ENCODE assay signal across 28 cellular contexts in the genomic region with DNA sequence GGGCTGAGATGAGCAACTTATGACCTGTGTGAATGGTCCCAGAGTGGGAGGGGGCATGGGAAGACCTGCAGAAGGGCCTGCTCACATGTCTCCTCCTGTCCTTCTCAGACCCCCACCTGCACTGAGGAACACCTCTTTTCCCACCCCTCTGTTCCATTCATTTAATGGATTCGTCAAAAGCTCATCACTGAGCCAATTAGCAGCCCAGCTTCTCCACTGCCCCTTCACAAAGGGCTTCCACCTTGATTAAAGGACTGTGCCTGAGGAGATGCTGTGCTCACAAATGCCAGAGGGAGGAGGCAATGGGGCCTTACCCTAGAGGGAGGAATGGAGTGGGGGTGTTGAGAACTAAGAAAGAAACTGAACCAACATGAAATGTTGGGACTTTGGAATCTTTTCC.
"Had no signal": no experiment of that assay in that cellular context is flagged by ENCODE, and none has a peak within 500 bp of the region (broad histone marks: within the 10 kb centered on the region; RNA-seq: fewer than 3 reads in every experiment).

No MANE protein-coding gene starts in this region.

- H3K36me3 ChIP-seq: adrenal gland, esophagus squamous epithelium had no signal

- H3K36me3 Mint-ChIP-seq: activated naive CD4-positive, alpha-beta T cell treated with anti-CD3 and anti-CD28 coated beads, Interleukin-2, amount 50 U/mL, for 24 hours; activated naive CD8-positive, alpha-beta T cell treated with anti-CD3 and anti-CD28 coated beads for 36 hours had no signal

- H3K4me3 ChIP-seq: adrenal gland, body of pancreas, esophagus squamous epithelium had no signal

- H3K27ac ChIP-seq: adrenal gland, body of pancreas, epithelial cell of prostate, esophagus squamous epithelium had no signal

- H3K4me1 ChIP-seq: adrenal gland had no signal

- ATAC-seq: activated CD4-positive, CD25-positive, alpha-beta regulatory T cell treated with anti-CD3 and anti-CD28 coated beads, Interleukin-2, amount 50 U/mL, for 24 hours; activated CD8-positive, alpha-beta T cell treated with anti-CD3 and anti-CD28 coated beads for 36 hours; activated naive CD8-positive, alpha-beta T cell treated with anti-CD3 and anti-CD28 coated beads, Interleukin-2, amount 50 U/mL, for 24 hours; activated T-cell treated with anti-CD3 and anti-CD28 coated beads, Interleukin-2, amount 50 U/mL, for 4 hours; body of pancreas; effector memory CD8-positive, alpha-beta T cell had no signal

- H3K27me3 ChIP-seq: body of pancreas, esophagus squamous epithelium had no signal

- H3K4me1 Mint-ChIP-seq: activated B cell treated with CpG ODN at 0.5 μM for 24 hours; activated naive CD4-positive, alpha-beta T cell treated with anti-CD3 and anti-CD28 coated beads, Interleukin-2, amount 50 U/mL, for 24 hours; activated naive CD8-positive, alpha-beta T cell treated with anti-CD3 and anti-CD28 coated beads for 36 hours; activated naive CD8-positive, alpha-beta T cell treated with anti-CD3 and anti-CD28 coated beads, Interleukin-2, amount 50 U/mL, for 24 hours had no signal

- H3K9me3 Mint-ChIP-seq: activated B cell treated with CpG ODN at 0.5 μM for 24 hours; activated CD8-positive, alpha-beta T cell treated with anti-CD3 and anti-CD28 coated beads for 36 hours; activated naive CD4-positive, alpha-beta T cell treated with anti-CD3 and anti-CD28 coated beads for 36 hours; activated naive CD4-positive, alpha-beta T cell treated with anti-CD3 and anti-CD28 coated beads, Interleukin-2, amount 50 U/mL, for 24 hours; activated naive CD8-positive, alpha-beta T cell treated with anti-CD3 and anti-CD28 coated beads for 36 hours; activated naive CD8-positive, alpha-beta T cell treated with anti-CD3 and anti-CD28 coated beads, Interleukin-2, amount 50 U/mL, for 24 hours; activated T-cell treated with anti-CD3 and anti-CD28 coated beads, Interleukin-2, amount 50 U/mL, for 4 hours; activated T-helper 1 cell treated with anti-CD3 and anti-CD28 coated beads, Interleukin-12 subunit alpha, Interleukin-12 subunit beta, Interleukin-2, Interleukin-4 antibody, amounts not matched to agents 30 ng/mL and 10 ng/mL and 1 ng/mL, durations not matched to agents 14 hours and 24 hours and 36 hours; activated T-helper 2 cell treated with anti-CD3 and anti-CD28 coated beads, Interferon-gamma antibody, Interleukin-2, Interleukin-4, amounts not matched to agents 10 μg/mL and 5 μg/mL and 100 μg/mL, durations not matched to agents 14 hours and 24 hours and 36 hours; effector memory CD8-positive, alpha-beta T cell had no signal

- H3K9me3 ChIP-seq: adrenal gland, body of pancreas, esophagus squamous epithelium had no signal

- H3K27me3 Mint-ChIP-seq: activated naive CD4-positive, alpha-beta T cell treated with anti-CD3 and anti-CD28 coated beads, Interleukin-2, amount 50 U/mL, for 24 hours; activated naive CD8-positive, alpha-beta T cell treated with anti-CD3 and anti-CD28 coated beads for 36 hours had no signal

- H3K27ac Mint-ChIP-seq: activated B cell treated with CpG ODN at 0.5 μM for 24 hours; activated CD8-positive, alpha-beta T cell treated with anti-CD3 and anti-CD28 coated beads for 36 hours; activated naive CD4-positive, alpha-beta T cell treated with anti-CD3 and anti-CD28 coated beads for 36 hours; activated naive CD4-positive, alpha-beta T cell treated with anti-CD3 and anti-CD28 coated beads, Interleukin-2, amount 50 U/mL, for 24 hours; activated naive CD8-positive, alpha-beta T cell treated with anti-CD3 and anti-CD28 coated beads for 36 hours; activated naive CD8-positive, alpha-beta T cell treated with anti-CD3 and anti-CD28 coated beads, Interleukin-2, amount 50 U/mL, for 24 hours; activated T-helper 1 cell treated with anti-CD3 and anti-CD28 coated beads, Interleukin-12 subunit alpha, Interleukin-12 subunit beta, Interleukin-2, Interleukin-4 antibody, amounts not matched to agents 30 ng/mL and 10 ng/mL and 1 ng/mL, durations not matched to agents 14 hours and 24 hours and 36 hours; activated T-helper 2 cell treated with anti-CD3 and anti-CD28 coated beads, Interferon-gamma antibody, Interleukin-2, Interleukin-4, amounts not matched to agents 10 μg/mL and 5 μg/mL and 100 μg/mL, durations not matched to agents 14 hours and 24 hours and 36 hours; effector memory CD8-positive, alpha-beta T cell had no signal

- DNase-seq: activated B cell treated with CpG ODN at 0.5 μM for 24 hours; activated CD4-positive, alpha-beta T cell treated with anti-CD3 and anti-CD28 coated beads for 48 hours; activated CD4-positive, alpha-beta T cell treated with anti-CD3 and anti-CD28 coated beads, Interleukin-2, amount 50 U/mL, for 1 hour; activated CD4-positive, alpha-beta T cell treated with anti-CD3 and anti-CD28 coated beads, Interleukin-2, amount 50 U/mL, for 48 hours; activated CD8-positive, alpha-beta memory T cell treated with anti-CD3 and anti-CD28 coated beads for 24 hours; activated CD8-positive, alpha-beta T cell treated with anti-CD3 and anti-CD28 coated beads for 36 hours; activated effector memory CD4-positive, alpha-beta T cell treated with anti-CD3 and anti-CD28 coated beads, Interleukin-2, amount 50 U/mL, for 16 hours; activated naive CD4-positive, alpha-beta T cell treated with anti-CD3 and anti-CD28 coated beads for 36 hours; activated naive CD8-positive, alpha-beta T cell treated with anti-CD3 and anti-CD28 coated beads for 36 hours; activated naive CD8-positive, alpha-beta T cell treated with anti-CD3 and anti-CD28 coated beads, Interleukin-2, amount 50 U/mL, for 24 hours; activated T-cell treated with anti-CD3 and anti-CD28 coated beads, Interleukin-2, amount 50 U/mL, for 4 hours; adrenal gland; amygdala; aorta; body of pancreas; caudate nucleus; cortex of kidney; dermis blood vessel endothelial cell; effector CD4-positive, alpha-beta T cell; effector memory CD8-positive, alpha-beta T cell; esophagus squamous epithelium; head of caudate nucleus; T-helper 2 cell had no signal

- H3K4me3 Mint-ChIP-seq: activated B cell treated with CpG ODN at 0.5 μM for 24 hours; activated CD8-positive, alpha-beta T cell treated with anti-CD3 and anti-CD28 coated beads for 36 hours; activated naive CD4-positive, alpha-beta T cell treated with anti-CD3 and anti-CD28 coated beads for 36 hours; activated naive CD4-positive, alpha-beta T cell treated with anti-CD3 and anti-CD28 coated beads, Interleukin-2, amount 50 U/mL, for 24 hours; activated naive CD8-positive, alpha-beta T cell treated with anti-CD3 and anti-CD28 coated beads for 36 hours; activated naive CD8-positive, alpha-beta T cell treated with anti-CD3 and anti-CD28 coated beads, Interleukin-2, amount 50 U/mL, for 24 hours; activated T-cell treated with anti-CD3 and anti-CD28 coated beads, Interleukin-2, amount 50 U/mL, for 4 hours; activated T-helper 1 cell treated with anti-CD3 and anti-CD28 coated beads, Interleukin-12 subunit alpha, Interleukin-12 subunit beta, Interleukin-2, Interleukin-4 antibody, amounts not matched to agents 30 ng/mL and 10 ng/mL and 1 ng/mL, durations not matched to agents 14 hours and 24 hours and 36 hours; effector memory CD8-positive, alpha-beta T cell had no signal
